1 cellular context compared by ENCODE assay signal in the genomic region with DNA sequence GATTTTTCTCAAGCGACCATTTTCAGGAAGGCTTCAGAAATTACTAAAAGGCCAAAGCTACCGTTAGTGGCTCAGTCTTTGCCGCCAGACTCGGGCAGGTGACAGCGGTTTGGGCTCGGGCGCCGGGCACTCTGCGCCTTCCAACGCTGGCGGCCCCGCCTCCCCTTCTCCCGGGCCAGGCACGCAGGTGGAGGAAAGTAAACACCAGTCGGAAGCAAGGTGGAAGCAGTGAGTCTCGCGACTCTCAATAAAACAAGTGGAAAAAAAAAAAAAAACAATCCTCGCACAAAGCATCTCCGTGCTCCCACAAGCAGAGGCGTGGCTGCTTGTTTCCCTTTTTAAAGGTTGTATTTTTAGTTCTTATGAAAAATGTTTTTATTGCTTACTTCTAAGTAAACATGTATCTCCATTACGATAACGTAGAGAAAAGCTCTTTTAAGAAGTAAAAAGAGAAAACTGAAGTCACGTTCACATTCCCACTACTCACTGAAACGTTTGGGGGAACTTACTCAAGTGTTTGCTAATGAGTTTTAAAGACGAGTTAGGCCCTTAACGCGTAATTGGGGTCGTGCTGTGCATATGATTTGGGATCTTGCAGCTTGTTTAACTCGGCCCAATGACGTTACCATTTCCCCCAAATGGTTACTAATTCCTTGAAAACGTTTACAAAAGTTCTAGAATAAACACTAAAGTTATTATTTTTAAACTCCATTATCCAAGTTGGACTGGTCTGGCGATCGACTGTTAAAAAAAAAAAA.
TF ChIP-seq lines count a peak whose summit lies in the region.

No MANE protein-coding gene starts in this region.

TF ChIP-seq in GM12878, 131 proteins besides CTCF, POLR2A, EP300 and RAD21:
- TF ChIP-seq BMI1 (IDR thresholded peaks at IDR 0.05; ENCODE audit: borderline replicate concordance) (no peak), SRF (IDR thresholded peaks at IDR 0.05; ENCODE audit: low read depth in 2 of 2, low read length in 2 of 2) (no peak), EZH2 (IDR thresholded peaks at IDR 0.05; ENCODE audit: borderline replicate concordance, control insufficient read depth, low read depth, low read length) (no peak), IKZF1 (conservative IDR thresholded peaks at IDR 0.05) (peak; percentile 20; the same call in 1 of the 2 replicates), YY1 (IDR thresholded peaks at IDR 0.05; ENCODE audit: low read depth, low read length) (0 out of 2 replicates have a peak, but pooled peaks have one; percentile 22), ZNF384 (IDR thresholded peaks at IDR 0.05; ENCODE audit: borderline replicate concordance, low read depth, low read length) (peak; percentile 77), BHLHE40 (IDR thresholded peaks at IDR 0.05; ENCODE audit: borderline replicate concordance in 1 of 2, low read depth in 2 of 2, low read length in 1 of 2) (peak in 1 of 2 experiments; percentile 57; a peak in 2 of 4 replicates), KLF5 (IDR thresholded peaks at IDR 0.05; ENCODE audit: partially characterized antibody) (no peak), ZBTB33 (IDR thresholded peaks at IDR 0.05) (no peak), IKZF2 (IDR thresholded peaks at IDR 0.05) (peak in 1 of 2 experiments; percentile 11; a peak in 2 of 4 replicates), CREB1 (IDR thresholded peaks at IDR 0.05; ENCODE audit: low read depth) (0 out of 2 replicates have a peak, but pooled peaks have one; percentile 24), FOXK2 (IDR thresholded peaks at IDR 0.05) (0 out of 2 replicates have a peak, but pooled peaks have one; percentile 12), PML (IDR thresholded peaks at IDR 0.05; ENCODE audit: low read length) (no peak)
- TF ChIP-seq, protein P1, sequence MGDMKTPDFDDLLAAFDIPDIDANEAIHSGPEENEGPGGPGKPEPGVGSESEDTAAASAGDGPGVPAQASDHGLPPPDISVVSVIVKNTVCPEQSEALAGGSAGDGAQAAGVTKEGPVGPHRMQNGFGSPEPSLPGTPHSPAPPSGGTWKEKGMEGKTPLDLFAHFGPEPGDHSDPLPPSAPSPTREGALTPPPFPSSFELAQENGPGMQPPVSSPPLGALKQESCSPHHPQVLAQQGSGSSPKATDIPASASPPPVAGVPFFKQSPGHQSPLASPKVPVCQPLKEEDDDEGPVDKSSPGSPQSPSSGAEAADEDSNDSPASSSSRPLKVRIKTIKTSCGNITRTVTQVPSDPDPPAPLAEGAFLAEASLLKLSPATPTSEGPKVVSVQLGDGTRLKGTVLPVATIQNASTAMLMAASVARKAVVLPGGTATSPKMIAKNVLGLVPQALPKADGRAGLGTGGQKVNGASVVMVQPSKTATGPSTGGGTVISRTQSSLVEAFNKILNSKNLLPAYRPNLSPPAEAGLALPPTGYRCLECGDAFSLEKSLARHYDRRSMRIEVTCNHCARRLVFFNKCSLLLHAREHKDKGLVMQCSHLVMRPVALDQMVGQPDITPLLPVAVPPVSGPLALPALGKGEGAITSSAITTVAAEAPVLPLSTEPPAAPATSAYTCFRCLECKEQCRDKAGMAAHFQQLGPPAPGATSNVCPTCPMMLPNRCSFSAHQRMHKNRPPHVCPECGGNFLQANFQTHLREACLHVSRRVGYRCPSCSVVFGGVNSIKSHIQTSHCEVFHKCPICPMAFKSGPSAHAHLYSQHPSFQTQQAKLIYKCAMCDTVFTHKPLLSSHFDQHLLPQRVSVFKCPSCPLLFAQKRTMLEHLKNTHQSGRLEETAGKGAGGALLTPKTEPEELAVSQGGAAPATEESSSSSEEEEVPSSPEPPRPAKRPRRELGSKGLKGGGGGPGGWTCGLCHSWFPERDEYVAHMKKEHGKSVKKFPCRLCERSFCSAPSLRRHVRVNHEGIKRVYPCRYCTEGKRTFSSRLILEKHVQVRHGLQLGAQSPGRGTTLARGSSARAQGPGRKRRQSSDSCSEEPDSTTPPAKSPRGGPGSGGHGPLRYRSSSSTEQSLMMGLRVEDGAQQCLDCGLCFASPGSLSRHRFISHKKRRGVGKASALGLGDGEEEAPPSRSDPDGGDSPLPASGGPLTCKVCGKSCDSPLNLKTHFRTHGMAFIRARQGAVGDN (IDR thresholded peaks at IDR 0.05) = 0 out of 2 replicates have a peak, but pooled peaks have one; percentile 33
- TF ChIP-seq, protein P2, sequence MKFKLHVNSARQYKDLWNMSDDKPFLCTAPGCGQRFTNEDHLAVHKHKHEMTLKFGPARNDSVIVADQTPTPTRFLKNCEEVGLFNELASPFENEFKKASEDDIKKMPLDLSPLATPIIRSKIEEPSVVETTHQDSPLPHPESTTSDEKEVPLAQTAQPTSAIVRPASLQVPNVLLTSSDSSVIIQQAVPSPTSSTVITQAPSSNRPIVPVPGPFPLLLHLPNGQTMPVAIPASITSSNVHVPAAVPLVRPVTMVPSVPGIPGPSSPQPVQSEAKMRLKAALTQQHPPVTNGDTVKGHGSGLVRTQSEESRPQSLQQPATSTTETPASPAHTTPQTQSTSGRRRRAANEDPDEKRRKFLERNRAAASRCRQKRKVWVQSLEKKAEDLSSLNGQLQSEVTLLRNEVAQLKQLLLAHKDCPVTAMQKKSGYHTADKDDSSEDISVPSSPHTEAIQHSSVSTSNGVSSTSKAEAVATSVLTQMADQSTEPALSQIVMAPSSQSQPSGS (IDR thresholded peaks at IDR 0.05; ENCODE audit: low read length) = 0 out of 2 replicates have a peak, but pooled peaks have one; percentile 45
- TF ChIP-seq, protein P3, sequence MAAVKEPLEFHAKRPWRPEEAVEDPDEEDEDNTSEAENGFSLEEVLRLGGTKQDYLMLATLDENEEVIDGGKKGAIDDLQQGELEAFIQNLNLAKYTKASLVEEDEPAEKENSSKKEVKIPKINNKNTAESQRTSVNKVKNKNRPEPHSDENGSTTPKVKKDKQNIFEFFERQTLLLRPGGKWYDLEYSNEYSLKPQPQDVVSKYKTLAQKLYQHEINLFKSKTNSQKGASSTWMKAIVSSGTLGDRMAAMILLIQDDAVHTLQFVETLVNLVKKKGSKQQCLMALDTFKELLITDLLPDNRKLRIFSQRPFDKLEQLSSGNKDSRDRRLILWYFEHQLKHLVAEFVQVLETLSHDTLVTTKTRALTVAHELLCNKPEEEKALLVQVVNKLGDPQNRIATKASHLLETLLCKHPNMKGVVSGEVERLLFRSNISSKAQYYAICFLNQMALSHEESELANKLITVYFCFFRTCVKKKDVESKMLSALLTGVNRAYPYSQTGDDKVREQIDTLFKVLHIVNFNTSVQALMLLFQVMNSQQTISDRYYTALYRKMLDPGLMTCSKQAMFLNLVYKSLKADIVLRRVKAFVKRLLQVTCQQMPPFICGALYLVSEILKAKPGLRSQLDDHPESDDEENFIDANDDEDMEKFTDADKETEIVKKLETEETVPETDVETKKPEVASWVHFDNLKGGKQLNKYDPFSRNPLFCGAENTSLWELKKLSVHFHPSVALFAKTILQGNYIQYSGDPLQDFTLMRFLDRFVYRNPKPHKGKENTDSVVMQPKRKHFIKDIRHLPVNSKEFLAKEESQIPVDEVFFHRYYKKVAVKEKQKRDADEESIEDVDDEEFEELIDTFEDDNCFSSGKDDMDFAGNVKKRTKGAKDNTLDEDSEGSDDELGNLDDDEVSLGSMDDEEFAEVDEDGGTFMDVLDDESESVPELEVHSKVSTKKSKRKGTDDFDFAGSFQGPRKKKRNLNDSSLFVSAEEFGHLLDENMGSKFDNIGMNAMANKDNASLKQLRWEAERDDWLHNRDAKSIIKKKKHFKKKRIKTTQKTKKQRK (IDR thresholded peaks at IDR 0.05; ENCODE audit: low read depth, low read length) = no peak
